22 cellular contexts compared by ENCODE assay signal in the genomic region with DNA sequence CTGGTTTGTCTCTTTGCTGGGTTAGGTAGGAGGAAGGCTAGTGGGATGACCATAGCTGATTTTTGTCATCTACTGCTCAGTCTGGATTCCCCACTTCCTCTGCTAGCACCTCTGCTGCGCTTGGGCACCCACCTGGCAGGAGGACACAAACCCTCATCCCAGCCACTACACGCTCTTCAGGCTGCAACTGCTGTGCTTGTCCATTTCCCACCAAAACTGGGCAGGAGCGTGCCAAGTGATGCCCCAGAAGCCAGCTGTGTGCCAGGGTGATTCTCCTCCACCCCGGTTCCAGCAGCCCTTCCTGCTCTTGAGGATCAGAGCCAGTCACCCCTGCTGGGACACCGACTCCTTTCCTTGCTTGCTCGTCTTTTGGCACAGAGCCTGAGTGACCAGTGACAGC.
"Had no signal": no experiment of that assay in that cellular context is flagged by ENCODE, and none has a peak within 500 bp of the region (broad histone marks: within the 10 kb centered on the region; RNA-seq: fewer than 3 reads in every experiment).

No MANE protein-coding gene starts in this region.

- H3K27ac Mint-ChIP-seq: effector memory CD8-positive, alpha-beta T cell; memory B cell; natural killer cell; stimulated activated naive B cell treated with anti-CD40 and anti-IgM and Interleukin-4, amounts not matched to agents 10 μg/mL and 1 μg/mL and 100 μg/mL, for 72 hours; stimulated activated naive CD8-positive, alpha-beta T cell treated with anti-CD3 and anti-CD28 coated beads, Interleukin-15, Interleukin-2, amounts not matched to agents 100 ng/mL and 50 ng/mL, for 24 hours had no signal

- H2AFZ ChIP-seq: parathyroid adenoma had no signal

- H3K27ac ChIP-seq: esophagus squamous epithelium, heart right ventricle, neutrophil, parathyroid adenoma, prostate gland, right atrium auricular region, skin epidermis, thoracic aorta, transverse colon had no signal

- DNase-seq: cortex of kidney; effector memory CD8-positive, alpha-beta T cell; erythroblast; esophagus squamous epithelium; foreskin melanocyte; glutamatergic neuron; heart right ventricle; hippocampal formation; natural killer cell; stimulated activated CD4-positive, alpha-beta T cell treated with anti-CD3 and anti-CD28 coated beads, Interleukin-15, amount 100 ng/mL, for 24 hours; stimulated activated CD4-positive, alpha-beta T cell treated with anti-CD3 and anti-CD28 coated beads, Interleukin-2, amount 100 ng/mL, for 48 hours; stimulated activated naive B cell treated with anti-CD40 and anti-IgM and Interleukin-4, amounts not matched to agents 10 μg/mL and 1 μg/mL and 100 μg/mL, for 72 hours; transverse colon had no signal

- H3K4me1 Mint-ChIP-seq: natural killer cell had no signal

- H3K27me3 Mint-ChIP-seq: stimulated activated naive CD8-positive, alpha-beta T cell treated with anti-CD3 and anti-CD28 coated beads, Interleukin-15, Interleukin-2, amounts not matched to agents 100 ng/mL and 50 ng/mL, for 24 hours had no signal

- H3K4me3 Mint-ChIP-seq: effector memory CD8-positive, alpha-beta T cell; memory B cell; natural killer cell; stimulated activated naive B cell treated with anti-CD40 and anti-IgM and Interleukin-4, amounts not matched to agents 10 μg/mL and 1 μg/mL and 100 μg/mL, for 72 hours; stimulated activated naive CD8-positive, alpha-beta T cell treated with anti-CD3 and anti-CD28 coated beads, Interleukin-15, Interleukin-2, amounts not matched to agents 100 ng/mL and 50 ng/mL, for 24 hours had no signal

- H3K36me3 ChIP-seq: esophagus squamous epithelium, heart right ventricle, neutrophil, prostate gland, right atrium auricular region, thoracic aorta, transverse colon had no signal

- ATAC-seq: effector memory CD8-positive, alpha-beta T cell; heart right ventricle; natural killer cell; stimulated activated naive B cell treated with anti-CD40 and anti-IgM and Interleukin-4, amounts not matched to agents 10 μg/mL and 1 μg/mL and 100 μg/mL, for 72 hours had no signal

- H3K36me3 Mint-ChIP-seq: memory B cell; natural killer cell; stimulated activated naive B cell treated with anti-CD40 and anti-IgM and Interleukin-4, amounts not matched to agents 10 μg/mL and 1 μg/mL and 100 μg/mL, for 72 hours had no signal

- H3K4me1 ChIP-seq: prostate gland, right atrium auricular region had no signal

- H3K9me3 ChIP-seq: esophagus squamous epithelium, heart right ventricle, neutrophil, prostate gland, right atrium auricular region, thoracic aorta, transverse colon had no signal

- H3K27me3 ChIP-seq: esophagus squamous epithelium, heart right ventricle, neutrophil, right atrium auricular region, transverse colon had no signal

- H3K4me3 ChIP-seq: esophagus squamous epithelium, heart right ventricle, lung, prostate gland, right atrium auricular region, skin epidermis, thoracic aorta, transverse colon had no signal

- H3K9me3 Mint-ChIP-seq: effector memory CD8-positive, alpha-beta T cell; memory B cell; natural killer cell; stimulated activated naive B cell treated with anti-CD40 and anti-IgM and Interleukin-4, amounts not matched to agents 10 μg/mL and 1 μg/mL and 100 μg/mL, for 72 hours; stimulated activated naive CD8-positive, alpha-beta T cell treated with anti-CD3 and anti-CD28 coated beads, Interleukin-15, Interleukin-2, amounts not matched to agents 100 ng/mL and 50 ng/mL, for 24 hours had no signal

- H3K9ac ChIP-seq: parathyroid adenoma had no signal
